Comparison of ENCODE assay signal across 18 cellular contexts in the genomic region with DNA sequence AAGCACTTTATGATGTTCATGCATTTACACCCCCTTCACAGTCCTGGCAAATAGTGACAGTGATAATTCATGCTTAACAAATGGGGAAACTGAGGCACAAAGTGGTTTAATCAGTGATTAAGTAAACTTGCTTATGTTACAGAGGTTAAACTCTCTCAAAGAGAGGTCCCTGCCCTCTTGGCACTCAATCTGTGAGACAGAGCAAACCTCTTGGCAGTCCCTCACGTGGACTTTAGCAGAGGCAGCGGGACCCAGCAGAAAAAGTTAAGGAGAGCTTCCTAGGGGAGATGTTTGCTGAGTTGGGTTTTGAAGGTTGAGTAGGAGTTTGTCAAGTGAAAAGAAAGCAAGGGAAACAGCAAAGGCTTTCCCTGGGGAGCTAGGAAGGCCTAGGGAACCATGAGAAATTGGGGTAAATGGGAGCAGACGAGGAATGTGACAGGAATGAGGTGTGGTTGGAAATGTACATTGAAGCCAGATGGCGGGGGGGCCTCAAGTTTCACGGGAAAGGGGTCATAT. TPM values are rescaled to one million over a fixed set of nuclear protein-coding genes. Genes with fewer than 3 reads are reported as not detected.
"Had no signal": no experiment of that assay in that cellular context is flagged by ENCODE, and none has a peak within 500 bp of the region (broad histone marks: within the 10 kb centered on the region; RNA-seq: fewer than 3 reads in every experiment).

No MANE protein-coding gene starts in this region.

- H3K36me3 ChIP-seq: pancreas had no signal

- DNase-seq: activated CD8-positive, alpha-beta memory T cell treated with anti-CD3 and anti-CD28 coated beads for 24 hours; activated T-cell treated with anti-CD3 and anti-CD28 coated beads, Interleukin-2, amount 50 U/mL, for 1 hour; anterior cingulate cortex; kidney; left ventricle myocardium superior; mesendoderm; pancreas; stimulated activated CD4-positive, alpha-beta T cell treated with anti-CD3 and anti-CD28 coated beads, Interleukin-4, amount 100 ng/mL, for 1 hour had no signal

- H3K27me3 ChIP-seq: hepatocyte, pancreas had no signal

- H3K27ac ChIP-seq: hepatocyte, pancreas had no signal

- H3K4me1 ChIP-seq: pancreas had no signal

- H3K4me3 ChIP-seq: hepatocyte, pancreas had no signal

- H3K9me3 ChIP-seq: pancreas had no signal

- ATAC-seq: activated CD4-positive, CD25-positive, alpha-beta regulatory T cell treated with anti-CD3 and anti-CD28 coated beads, Interleukin-2, amount 50 U/mL, for 24 hours; left ventricle myocardium superior had no signal

RNA-seq across cellular contexts. Expression of gene SOCS1, which starts 10.7 kb away (rescaled TPM):
- polyA plus RNA-seq: neural cell had no signal

RNA-seq across cellular contexts. Expression of gene TNP2, which starts 23.8 kb away (rescaled TPM):
- total RNA-seq: bronchial epithelial cell, chondrocyte, dermis microvascular lymphatic vessel endothelial cell, hepatocyte, kidney, left ventricle myocardium superior, pancreas, renal cortical epithelial cell, urinary bladder had no signal
- polyA plus RNA-seq: esophagus, hepatocyte, neural cell, pancreas, thymus, urinary bladder had no signal

RNA-seq across cellular contexts. Expression of gene PRM3, which starts 28.1 kb away (rescaled TPM):
- total RNA-seq: bronchial epithelial cell, chondrocyte, dermis microvascular lymphatic vessel endothelial cell, hepatocyte, kidney, left ventricle myocardium superior, pancreas, renal cortical epithelial cell, urinary bladder had no signal
- polyA plus RNA-seq: esophagus, hepatocyte, neural cell, pancreas, thymus, urinary bladder had no signal

RNA-seq across cellular contexts. Expression of gene PRM2, which starts 31.0 kb away (rescaled TPM):
- total RNA-seq: bronchial epithelial cell, chondrocyte, dermis microvascular lymphatic vessel endothelial cell, hepatocyte, kidney, left ventricle myocardium superior, pancreas, renal cortical epithelial cell, urinary bladder had no signal
- polyA plus RNA-seq: esophagus, hepatocyte, neural cell, pancreas, urinary bladder had no signal

RNA-seq across cellular contexts. Expression of gene PRM1, which starts 35.9 kb away (rescaled TPM):
- total RNA-seq: bronchial epithelial cell, chondrocyte, dermis microvascular lymphatic vessel endothelial cell, hepatocyte, kidney, left ventricle myocardium superior, pancreas, renal cortical epithelial cell, urinary bladder had no signal
- polyA plus RNA-seq: esophagus, hepatocyte, neural cell, pancreas, urinary bladder had no signal
